In the genomic region with DNA sequence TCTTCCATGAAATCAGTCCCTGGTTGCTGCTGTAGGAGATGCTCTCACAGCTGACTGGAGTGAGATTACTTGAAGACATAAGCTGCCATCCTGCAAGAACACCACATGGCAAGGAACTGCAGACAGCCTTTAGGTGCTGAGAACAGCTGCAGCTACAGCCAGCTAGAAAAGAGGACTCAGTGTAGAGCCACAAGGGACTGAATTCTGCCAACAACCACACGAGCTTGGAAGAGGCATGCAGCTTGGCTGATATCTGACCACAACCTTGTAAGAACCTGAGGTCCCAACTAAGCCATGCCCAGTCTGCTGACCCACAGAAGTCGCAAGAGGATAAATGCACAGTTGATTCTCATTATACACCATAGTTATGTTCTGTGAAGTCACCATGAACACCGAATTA, we compare ENCODE assay signal across 2 cellular contexts.
TF ChIP-seq lines count a peak whose summit lies in the region.

No MANE protein-coding gene starts in this region.

TF ChIP-seq in H1, 55 proteins besides CTCF, POLR2A, EP300 and RAD21:
- TF ChIP-seq TAF1 (IDR thresholded peaks at IDR 0.05; ENCODE audit: low read depth, low read length) (no peak), YY1 (IDR thresholded peaks at IDR 0.05; ENCODE audit: low read depth, low read length) (no peak), EGR1 (IDR thresholded peaks at IDR 0.05; ENCODE audit: borderline replicate concordance, low read depth, low read length) (no peak), GABPA (IDR thresholded peaks at IDR 0.05; ENCODE audit: borderline replicate concordance, insufficient read depth, low read length) (no peak), FOSL1 (IDR thresholded peaks at IDR 0.05; ENCODE audit: insufficient read depth, low read depth, low read length) (no peak)

TF ChIP-seq in GM23338, 12 proteins besides CTCF, POLR2A, EP300 and RAD21:
- TF ChIP-seq POLR2AphosphoS5 (IDR thresholded peaks at IDR 0.05; ENCODE audit: low read depth), result no peak
- TF ChIP-seq EZH2 (IDR thresholded peaks at IDR 0.05; ENCODE audit: low read depth, unreplicated experiment), result no peak
- TF ChIP-seq JUNB (IDR thresholded peaks at IDR 0.05; ENCODE audit: unreplicated experiment), result no peak
- no peak for TF ChIP-seq CREB1 (CRISPR knock-in tag; IDR thresholded peaks at IDR 0.05; ENCODE audit: low read depth)
- no peak for TF ChIP-seq STAT1 (IDR thresholded peaks at IDR 0.05; ENCODE audit: unreplicated experiment)
- TF ChIP-seq EZH2phosphoT487 (IDR thresholded peaks at IDR 0.05; ENCODE audit: unreplicated experiment), result no peak
- no peak for TF ChIP-seq ZNF462 (CRISPR knock-in tag; IDR thresholded peaks at IDR 0.05)
- no peak for TF ChIP-seq ETS1 (IDR thresholded peaks at IDR 0.05)
- no peak for TF ChIP-seq ZNF331 (CRISPR knock-in tag; IDR thresholded peaks at IDR 0.05; ENCODE audit: low read depth)
- no peak for TF ChIP-seq NANOG (IDR thresholded peaks at IDR 0.05; ENCODE audit: borderline replicate concordance)
- TF ChIP-seq REST (IDR thresholded peaks at IDR 0.05; ENCODE audit: unreplicated experiment), result no peak
- no peak for TF ChIP-seq ZNF114 (CRISPR knock-in tag; IDR thresholded peaks at IDR 0.05)
